Comparison of ENCODE assay signal across 10 cellular contexts in the genomic region with DNA sequence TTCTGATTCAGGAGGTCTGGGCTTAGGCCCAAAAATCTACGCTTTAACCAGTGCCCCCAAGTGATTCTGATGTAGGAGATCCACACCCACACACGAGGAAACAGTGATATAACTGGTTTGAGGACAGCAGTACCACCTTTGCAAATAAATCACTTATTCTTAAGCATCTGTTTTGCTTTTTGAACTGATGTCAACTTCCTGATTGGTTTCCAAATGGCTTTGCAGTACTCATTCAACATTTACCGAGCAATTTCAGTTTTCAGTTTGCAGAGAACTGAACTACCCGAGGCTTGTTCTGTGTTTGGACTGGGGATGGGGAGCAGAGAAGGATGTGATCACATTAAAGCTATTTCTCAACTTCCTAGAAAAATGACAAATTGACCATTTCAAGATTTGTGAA. TPM values are rescaled to one million over a fixed set of nuclear protein-coding genes. Genes with fewer than 3 reads are reported as not detected.
DNase-seq lines count a peak whose midpoint lies in the region; ATAC-seq, FAIRE-seq and TF ChIP-seq lines count a peak whose summit lies in the region.
"Had no signal": no experiment of that assay in that cellular context is flagged by ENCODE, and none has a peak within 500 bp of the region (broad histone marks: within the 10 kb centered on the region; RNA-seq: fewer than 3 reads in every experiment).

No MANE protein-coding gene starts in this region.

- H2AFZ ChIP-seq in GM23248 (peak overlapping the region; percentile 74), OCI-LY3 (ENCODE audit: low read depth, low read length) (no peak overlapping the region), H9 (ENCODE audit: low read length) (no peak overlapping the region)

- no peak overlapping the region for H3T11ph ChIP-seq in H9 (ENCODE audit: low read length)

- peak overlapping the region; percentile 76 for H3K4me3 Mint-ChIP-seq in natural killer cell treated with Interleukin-12 subunit alpha and Interleukin-12 subunit beta and Interleukin-15 and Interleukin-18, amount 100 ng/mL, for 72 hours
- H3K4me3 Mint-ChIP-seq in H9: peak overlapping the region in 1 of 2 experiments; percentile 78; a peak in 2 of 5 replicates

- ATAC-seq in natural killer cell treated with Interleukin-12 subunit alpha and Interleukin-12 subunit beta and Interleukin-15 and Interleukin-18, amount 100 ng/mL, for 72 hours: peak; percentile 58 to 60
- no peak for ATAC-seq in left lobe of liver

- H2BK12ac ChIP-seq in H9 (ENCODE audit: insufficient read length, low read depth, low read length): no peak overlapping the region

- no peak overlapping the region for H2BK20ac ChIP-seq in H9 (ENCODE audit: low read depth, low read length, poor library complexity, severe bottlenecking)

- H3K9me3 Mint-ChIP-seq in natural killer cell treated with Interleukin-12 subunit alpha and Interleukin-12 subunit beta and Interleukin-15 and Interleukin-18, amount 100 ng/mL, for 72 hours: no peaks in the 10 kb centered on the region
- no peaks in the 10 kb centered on the region for H3K9me3 Mint-ChIP-seq in H9

- peaks cover 10% of the 10 kb centered on the region for H3F3A ChIP-seq in GM23248 (ENCODE audit: insufficient read depth)

- H3K4me1 Mint-ChIP-seq in natural killer cell treated with Interleukin-12 subunit alpha and Interleukin-12 subunit beta and Interleukin-15 and Interleukin-18, amount 100 ng/mL, for 72 hours (ENCODE audit: low read depth in 2 of 2): peaks cover 28 to 42% of the 10 kb centered on the region in 2 donors
- H3K4me1 Mint-ChIP-seq in H9: peaks cover 20 to 24% of the 10 kb centered on the region in 2 experiments

- no peaks in the 10 kb centered on the region for H3K79me1 ChIP-seq in H9 (ENCODE audit: insufficient read depth, low read depth, low read length, poor library complexity, severe bottlenecking)

- H4K20me1 ChIP-seq in GM23248 (ENCODE audit: insufficient read depth) (no peaks in the 10 kb centered on the region), OCI-LY3 (ENCODE audit: insufficient read depth, low read length) (no peaks in the 10 kb centered on the region), H9 (ENCODE audit: control insufficient read depth, insufficient read depth, insufficient read length) (no peaks in the 10 kb centered on the region)

- H2BK5ac ChIP-seq in H9 (ENCODE audit: insufficient read length, low read length): no peak overlapping the region

- H3K9ac ChIP-seq in GM23248 (peak overlapping the region; percentile 85; the same call in 1 of the 2 replicates), OCI-LY3 (ENCODE audit: low read length) (peak overlapping the region; percentile 71; the same call in 1 of the 2 replicates), H9 (ENCODE audit: extremely low read depth, insufficient read length, low read length) (no peak overlapping the region)

- no peak overlapping the region for H4K91ac ChIP-seq in H9 (ENCODE audit: insufficient read length, low read depth, low read length)

- H2BK120ac ChIP-seq in H9 (ENCODE audit: low read depth, low read length, poor library complexity, severe bottlenecking): no peak overlapping the region

- H3K23me2 ChIP-seq in H9 (ENCODE audit: insufficient read length, low read depth, low read length, poor library complexity, severe bottlenecking): peaks cover 4% of the 10 kb centered on the region

- no peaks in the 10 kb centered on the region for H3K9me2 ChIP-seq in GM23248 (ENCODE audit: insufficient read depth)

- DNase-seq in GM13977 (ENCODE audit: low spot score) (peak; percentile 63), GM23248 (peak; percentile 57), H9 (no peak), left lobe of liver (ENCODE audit: low spot score) (no peak), HTR-8/SVneo (ENCODE audit: insufficient read length, low spot score) (no peak)
- peak; percentile 64 for DNase-seq in natural killer cell treated with Interleukin-12 subunit alpha and Interleukin-12 subunit beta and Interleukin-15 and Interleukin-18, amount 100 ng/mL, for 72 hours (ENCODE audit: low spot score)
- DNase-seq in activated CD4-positive, alpha-beta T cell treated with anti-CD3 and anti-CD28 coated beads, Interleukin-2, amount 50 U/mL, for 4 hours: no peak
- DNase-seq: Right ventricle myocardium superior had no signal

- H3K27me3 ChIP-seq in GM23248 (replicated peaks; ENCODE audit: insufficient read depth) (no peaks in the 10 kb centered on the region), OCI-LY3 (ENCODE audit: low read depth, low read length) (no peaks in the 10 kb centered on the region), H9 (ENCODE audit: insufficient read depth, low read length) (no peaks in the 10 kb centered on the region; the same call in 1 of the 2 replicates)

- in situ Hi-C loops in GM13977 (cut with MboI; ENCODE audit: low pct_unique_long_range_greater_than_20kb, low sequenced_read_pairs, unreplicated experiment) (no loop called here), GM23248 (cut with MboI) (no loop called here)

- H3K14ac ChIP-seq in H9 (ENCODE audit: insufficient read depth, low read length): no peak overlapping the region

- no peak overlapping the region for H3K23ac ChIP-seq in H9 (ENCODE audit: insufficient read length, low read depth, low read length)

- no peak overlapping the region for H4K5ac ChIP-seq in H9 (ENCODE audit: insufficient read length, low read depth, low read length)

- TF ChIP-seq CTCF in GM13977 (IDR thresholded peaks at IDR 0.05; ENCODE audit: extremely low read depth, insufficient read depth, missing control alignments) (no peak), OCI-LY3 (IDR thresholded peaks at IDR 0.05; ENCODE audit: low read depth, low read length) (no peak), H9 (conservative IDR thresholded peaks at IDR 0.05) (no peak)

- H3K56ac ChIP-seq in H9 (ENCODE audit: insufficient read length, low read depth, low read length): no peak overlapping the region

- FAIRE-seq in HTR-8/SVneo (lab: Jason Lieb, UNC): no peak
- FAIRE-seq: endometrium had no signal

- peak overlapping the region; percentile 74; the same call in 1 of the 2 replicates for H3K4me3 ChIP-seq in GM23248
- peak overlapping the region; percentile 82 for H3K4me3 ChIP-seq in OCI-LY3 (ENCODE audit: low read length)

- H2AK5ac ChIP-seq in H9 (ENCODE audit: insufficient read length, low read length): no peak overlapping the region

- H3K18ac ChIP-seq in H9 (ENCODE audit: insufficient read length, low read depth, low read length): no peak overlapping the region

- H3K4me1 ChIP-seq in GM23248 (ENCODE audit: insufficient read depth) (peaks cover 18% of the 10 kb centered on the region), OCI-LY3 (ENCODE audit: low read length) (peaks cover 18% of the 10 kb centered on the region), H9 (ENCODE audit: insufficient read depth, low read length) (peaks cover 3% of the 10 kb centered on the region)

- H3K36me3 ChIP-seq in GM23248 (ENCODE audit: low read depth): peaks cover 5% of the 10 kb centered on the region; the same call in 1 of the 2 replicates
- H3K36me3 ChIP-seq in OCI-LY3 (replicated peaks; ENCODE audit: low read depth, low read length): peaks cover 1% of the 10 kb centered on the region

- H4K8ac ChIP-seq in H9 (replicated peaks; ENCODE audit: insufficient read length, low read depth, low read length): no peak overlapping the region

- 11 to 18% methylated on average over 4 of the region's 4 CpGs for WGBS in GM23248 (ENCODE audit: low coverage in 1 of 2, low lambda C conversion rate in 2 of 2, missing lambda C conversion rate in 2 of 2), 2 experiments
- no CpG with 5 or more reads among the region's 4 CpGs for WGBS in H9 (ENCODE audit: extremely low coverage, insufficient read length, low lambda C conversion rate)

- no peak overlapping the region for H2BK15ac ChIP-seq in H9 (ENCODE audit: low read depth, low read length)

- H3K4ac ChIP-seq in H9 (ENCODE audit: low read depth, low read length): no peak overlapping the region

- H3K27ac Mint-ChIP-seq in natural killer cell treated with Interleukin-12 subunit alpha and Interleukin-12 subunit beta and Interleukin-15 and Interleukin-18, amount 100 ng/mL, for 72 hours: peak overlapping the region; percentile 95 to 96
- no peak overlapping the region for H3K27ac Mint-ChIP-seq in H9

- H3K27ac ChIP-seq in GM23248: peak overlapping the region; percentile 59
- H3K27ac ChIP-seq in OCI-LY3 (ENCODE audit: low read length): no peak overlapping the region
- no peak overlapping the region for H3K27ac ChIP-seq in H9 (ENCODE audit: insufficient read length, low read depth, low read length)

- H3K36me3 Mint-ChIP-seq in natural killer cell treated with Interleukin-12 subunit alpha and Interleukin-12 subunit beta and Interleukin-15 and Interleukin-18, amount 100 ng/mL, for 72 hours: no peaks in the 10 kb centered on the region
- peaks cover 2 to 5% (median 4%) of the 10 kb centered on the region in 3 experiments; a peak in 4 of 7 replicates for H3K36me3 Mint-ChIP-seq in H9 (ENCODE audit: insufficient read depth in 1 of 3, low read depth in 3 of 3)

- H3K4me2 ChIP-seq in GM23248 (ENCODE audit: unreplicated experiment): peak overlapping the region; percentile 78
- H3K4me2 ChIP-seq in OCI-LY3 (ENCODE audit: low read length): peak overlapping the region; percentile 91
- no peak overlapping the region for H3K4me2 ChIP-seq in H9 (ENCODE audit: insufficient read depth, insufficient read length, low read length)

- peaks cover 25% of the 10 kb centered on the region for H3K79me2 ChIP-seq in GM23248 (ENCODE audit: insufficient read depth)
- H3K79me2 ChIP-seq in OCI-LY3 (ENCODE audit: low read length): peaks cover 10% of the 10 kb centered on the region
- peaks cover 2% of the 10 kb centered on the region; the same call in 1 of the 2 replicates for H3K79me2 ChIP-seq in H9 (ENCODE audit: insufficient read depth, low read length)

- H3K9me3 ChIP-seq in GM23248 (ENCODE audit: low read depth): no peaks in the 10 kb centered on the region
- H3K9me3 ChIP-seq in OCI-LY3 (ENCODE audit: insufficient read depth, low read length): no peaks in the 10 kb centered on the region
- no peaks in the 10 kb centered on the region for H3K9me3 ChIP-seq in H9 (ENCODE audit: control insufficient read depth, low read depth, low read length)

- peaks cover 0 to 4% of the 10 kb centered on the region in 2 donors for H3K27me3 Mint-ChIP-seq in natural killer cell treated with Interleukin-12 subunit alpha and Interleukin-12 subunit beta and Interleukin-15 and Interleukin-18, amount 100 ng/mL, for 72 hours
- H3K27me3 Mint-ChIP-seq in H9 (ENCODE audit: low read depth): peaks cover 26% of the 10 kb centered on the region

RNA-seq across cellular contexts. Expression of gene GYG1, which starts 1.1 kb away (rescaled TPM):
- 26.2 and 39.2 TPM in 2 replicates for total RNA-seq in GM23248 (2014; rRNA removed; shearing (Covaris generic))
- polyA plus RNA-seq in GM23248 (2016; fragmentation: Nextera tagmentation; extraction: Ambion mirVana): 57.2 and 58.1 TPM in 2 replicates
- total RNA-seq in natural killer cell treated with Interleukin-12 subunit alpha and Interleukin-12 subunit beta and Interleukin-15 and Interleukin-18, amount 100 ng/mL, for 72 hours: 100 to 1,000 TPM in 1 of 2 donors, 10 to 100 TPM in 1; 83.5 to 112 TPM
- total RNA-seq in H9 (2021) (31.5 and 32.0 TPM in 2 replicates), left lobe of liver (6.6 TPM)

Comparison
In these comparisons a context has a peak if more than half of its experiments do, and no peak if none do; other contexts are left out.
1. DNase-seq: peak in GM13977 (single experiment), GM23248 (single experiment) and natural killer cell treated with Interleukin-12 subunit alpha and Interleukin-12 subunit beta and Interleukin-15 and Interleukin-18, amount 100 ng/mL, for 72 hours (single experiment); none in H9 (single experiment), left lobe of liver (single experiment), HTR-8/SVneo (single experiment) and activated CD4-positive, alpha-beta T cell treated with anti-CD3 and anti-CD28 coated beads, Interleukin-2, amount 50 U/mL, for 4 hours (0 of 2).
2. H3K27ac Mint-ChIP-seq: peak in natural killer cell treated with Interleukin-12 subunit alpha and Interleukin-12 subunit beta and Interleukin-15 and Interleukin-18, amount 100 ng/mL, for 72 hours (2 of 2); none in H9 (0 of 3).